ENCODE assay signal across 15 cellular contexts in the genomic region with DNA sequence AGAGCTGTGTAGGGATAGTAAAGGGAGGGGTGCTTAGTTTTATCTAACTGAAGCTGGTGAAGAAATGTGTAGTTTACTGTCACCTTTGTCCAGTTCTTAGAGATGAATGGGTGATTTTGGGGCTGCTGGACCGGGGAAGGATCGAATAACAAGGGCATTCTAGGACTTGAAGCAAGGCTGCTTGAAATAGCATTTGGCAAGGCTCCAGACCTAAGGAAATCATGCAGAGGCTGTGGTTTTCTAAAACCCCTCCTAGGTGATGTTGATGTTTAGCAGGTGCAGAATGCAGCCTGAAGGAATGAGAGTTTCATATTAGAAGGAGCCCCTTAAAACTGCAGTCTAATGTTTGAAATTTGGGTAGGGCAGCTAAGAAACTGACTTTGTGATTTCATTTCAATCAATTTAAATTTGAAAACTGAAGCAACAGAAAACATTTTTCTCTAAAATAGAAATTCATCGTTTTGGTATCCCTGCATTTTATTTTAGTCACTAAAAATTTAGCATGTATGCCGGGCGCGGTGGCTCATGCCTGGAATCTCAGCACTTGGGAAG.
DNase-seq lines count a peak whose midpoint lies in the region; ATAC-seq, FAIRE-seq and TF ChIP-seq lines count a peak whose summit lies in the region.
"Had no signal": no experiment of that assay in that cellular context is flagged by ENCODE, and none has a peak within 500 bp of the region (broad histone marks: within the 10 kb centered on the region; RNA-seq: fewer than 3 reads in every experiment).

No MANE protein-coding gene starts in this region.

- ATAC-seq in HG03108 (IDR thresholded peaks at IDR 0.05; ENCODE audit: unreplicated experiment): peak; percentile 52
- ATAC-seq in stimulated activated memory B cell treated with anti-CD40 and anti-IgM and Interleukin-4, amounts not matched to agents 10 μg/mL and 1 μg/mL and 100 μg/mL, for 72 hours: no peak
- ATAC-seq: activated T-cell treated with anti-CD3 and anti-CD28 coated beads, Interleukin-2, amount 50 U/mL, for 72 hours; foreskin keratinocyte had no signal

- peaks cover 10% of the 10 kb centered on the region for H3K36me3 Mint-ChIP-seq in stimulated activated memory B cell treated with anti-CD40 and anti-IgM and Interleukin-4, amounts not matched to agents 10 μg/mL and 1 μg/mL and 100 μg/mL, for 72 hours

- DNase-seq in NCI-H1105 treated with DMSO at 0.1 percent for 48 hours (lab: John Stamatoyannopoulos, UW) (peak; percentile 12), NCI-H1105 (lab: John Stamatoyannopoulos, UW) (no peak), SW480 (ENCODE audit: low spot score) (peak; percentile 9), myocyte (ENCODE audit: low read depth) (peak; percentile 80), NCI-H226 (no peak), GM12892 (ENCODE audit: insufficient read length) (no peak)
- DNase-seq: activated B cell treated with CpG ODN at 0.5 μM for 24 hours; activated T-cell treated with anti-CD3 and anti-CD28 coated beads, Interleukin-2, amount 50 U/mL, for 72 hours; cortex of kidney; foreskin keratinocyte; kidney glomerular epithelial cell; NCI-H1930 had no signal

- no peak overlapping the region for H3K27ac Mint-ChIP-seq in stimulated activated memory B cell treated with anti-CD40 and anti-IgM and Interleukin-4, amounts not matched to agents 10 μg/mL and 1 μg/mL and 100 μg/mL, for 72 hours
- H3K27ac Mint-ChIP-seq: activated B cell treated with CpG ODN at 0.5 μM for 24 hours; activated T-cell treated with anti-CD3 and anti-CD28 coated beads, Interleukin-2, amount 50 U/mL, for 72 hours had no signal

- no peaks in the 10 kb centered on the region for H3K27me3 Mint-ChIP-seq in stimulated activated memory B cell treated with anti-CD40 and anti-IgM and Interleukin-4, amounts not matched to agents 10 μg/mL and 1 μg/mL and 100 μg/mL, for 72 hours
- H3K27me3 Mint-ChIP-seq: activated B cell treated with CpG ODN at 0.5 μM for 24 hours had no signal

- FAIRE-seq in GM12892 (lab: Jason Lieb, UNC): no peak
- FAIRE-seq: A204.1 had no signal

- TF ChIP-seq POLR2A in GM12892 (IDR thresholded peaks at IDR 0.05; ENCODE audit: low read depth, low read length): no peak

- no peaks in the 10 kb centered on the region for H3K9me3 Mint-ChIP-seq in stimulated activated memory B cell treated with anti-CD40 and anti-IgM and Interleukin-4, amounts not matched to agents 10 μg/mL and 1 μg/mL and 100 μg/mL, for 72 hours
- H3K9me3 Mint-ChIP-seq: activated B cell treated with CpG ODN at 0.5 μM for 24 hours; activated T-cell treated with anti-CD3 and anti-CD28 coated beads, Interleukin-2, amount 50 U/mL, for 72 hours had no signal

- H3K4me1 Mint-ChIP-seq in stimulated activated memory B cell treated with anti-CD40 and anti-IgM and Interleukin-4, amounts not matched to agents 10 μg/mL and 1 μg/mL and 100 μg/mL, for 72 hours: peaks cover 14% of the 10 kb centered on the region

- no peak overlapping the region for H3K4me3 Mint-ChIP-seq in stimulated activated memory B cell treated with anti-CD40 and anti-IgM and Interleukin-4, amounts not matched to agents 10 μg/mL and 1 μg/mL and 100 μg/mL, for 72 hours
- H3K4me3 Mint-ChIP-seq: activated B cell treated with CpG ODN at 0.5 μM for 24 hours; activated T-cell treated with anti-CD3 and anti-CD28 coated beads, Interleukin-2, amount 50 U/mL, for 72 hours had no signal

Comparison
In these comparisons a context has a peak if more than half of its experiments do, and no peak if none do; other contexts are left out.
1. DNase-seq: peak in NCI-H1105 treated with DMSO at 0.1 percent for 48 hours (single experiment), SW480 (single experiment) and myocyte (single experiment); none in NCI-H1105 (single experiment), NCI-H226 (single experiment) and GM12892 (single experiment).